In the genomic region with DNA sequence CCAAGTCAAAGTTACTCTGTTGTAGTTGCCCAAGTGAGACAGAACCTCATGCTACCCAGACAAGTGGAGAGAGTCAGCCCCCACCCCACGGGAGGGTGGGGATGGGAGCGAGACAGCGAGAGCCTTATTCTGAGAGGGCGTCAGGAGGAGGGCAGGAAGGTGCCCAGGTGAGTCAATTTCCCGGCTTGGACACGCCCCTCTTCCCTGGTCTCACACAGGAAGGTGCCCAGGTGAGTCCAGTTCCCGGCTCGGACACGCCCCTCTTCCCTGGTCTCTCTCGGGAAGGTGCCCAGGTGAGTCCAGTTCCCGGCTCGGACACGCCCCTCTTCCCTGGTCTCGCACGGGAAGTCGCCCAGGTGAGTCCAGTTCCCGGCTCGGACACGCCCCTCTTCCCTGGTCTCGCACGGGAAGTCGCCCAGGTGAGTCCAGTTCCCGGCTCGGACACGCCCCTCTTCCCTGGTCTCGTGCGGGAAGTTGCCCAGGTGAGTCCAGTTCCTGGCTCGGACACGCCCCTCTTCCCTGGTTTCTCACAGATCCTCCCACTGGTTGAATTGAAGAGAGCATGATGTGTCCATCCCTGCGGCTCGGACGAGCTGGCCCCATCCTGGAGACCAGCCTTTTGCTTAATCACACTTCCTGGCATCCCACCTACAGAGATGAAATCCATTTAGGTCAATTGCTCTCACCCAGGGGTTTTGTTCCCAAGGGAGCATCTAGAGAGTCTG, we compare ENCODE assay signal across 10 cellular contexts. TPM values are rescaled to one million over a fixed set of nuclear protein-coding genes. Genes with fewer than 3 reads are reported as not detected.
"Had no signal": no experiment of that assay in that cellular context is flagged by ENCODE, and none has a peak within 500 bp of the region (broad histone marks: within the 10 kb centered on the region; RNA-seq: fewer than 3 reads in every experiment).

No MANE protein-coding gene starts in this region.

RNA-seq across cellular contexts. Expression of gene KCNQ2, which starts 7.4 kb away (rescaled TPM):
- total RNA-seq: dermis microvascular lymphatic vessel endothelial cell, esophagus squamous epithelium, left lung, lower leg skin, lung microvascular endothelial cell, ovary, renal cortical epithelial cell, subcutaneous adipose tissue had no signal

RNA-seq across cellular contexts. Expression of gene EEF1A2, which starts 19.0 kb away (rescaled TPM):
- total RNA-seq: subcutaneous adipose tissue had no signal

RNA-seq across cellular contexts. Expression of gene PTK6, which starts 57.3 kb away (rescaled TPM):
- total RNA-seq: lung microvascular endothelial cell, skeletal muscle tissue, temporal lobe had no signal
